8 cellular contexts compared by ENCODE assay signal in genomic region chrX:65034641-65035450, GRCh38. TPM values are rescaled to one million over a fixed set of nuclear protein-coding genes. Genes with fewer than 3 reads are reported as not detected.
DNase-seq lines count a peak whose midpoint lies in the region; ATAC-seq, FAIRE-seq and TF ChIP-seq lines count a peak whose summit lies in the region.

Gene ZC3H12B, plus strand, starts transcription at chrX:65034826.

- no peak for TF ChIP-seq RAD21 in GM12878 (IDR thresholded peaks at IDR 0.05; ENCODE audit: insufficient read depth, low read depth, low read length)

- ATAC-seq in GM21367 (IDR thresholded peaks at IDR 0.05; ENCODE audit: unreplicated experiment) (peak; percentile 94), GM12878 (peak; percentile 22; the same call in 1 of the 3 replicates)

- H3K9ac ChIP-seq in HUES48 (ENCODE audit: low read depth, low read length) (peak within 1 kb of the TSS; percentile 59), GM12878 (ENCODE audit: control insufficient read depth, insufficient read depth, low read length) (peak within 1 kb of the TSS; percentile 34; the same call in 1 of the 2 replicates)

- WGBS in GM12878 (ENCODE audit: insufficient coverage, insufficient replicate concordance, low lambda C conversion rate, missing lambda C conversion rate) = 35% methylated on average over 60 of the region's 69 CpGs

- SMC1A ChIA-PET in GM12878 (lab: Charles Lee; ENCODE audit: uncharacterized antibody, unreplicated experiment) = no interaction called here

- H4K20me1 ChIP-seq in GM12878 (ENCODE audit: control insufficient read depth, insufficient read depth) = no peaks in the 10 kb centered on the region

- TF ChIP-seq CTCF in GM12878 (IDR thresholded peaks at IDR 0.05 in 2 of 3, conservative IDR thresholded peaks at IDR 0.05 in 1 of 3; ENCODE audit: control insufficient read depth in 2 of 3, extremely low read depth in 1 of 3, insufficient read depth in 1 of 3, low read depth in 3 of 3, low read length in 3 of 3) = no peak

- intact Hi-C loops in GM12878 (cut with micrococcal nuclease; ENCODE audit: unreplicated experiment) = no loop called here

- POLR2A ChIA-PET in GM12878 (lab: Charles Lee) = no interaction called here

- in situ Hi-C loops in GM12878 (cut with MboI) = no loop called here

- RAD21 ChIA-PET in GM12878 (lab: Charles Lee; ENCODE audit: unreplicated experiment) = no interaction called here

- CTCF ChIA-PET in GM12878 (lab: Yijun Ruan, JAX) = no interaction called here

- H3K36me3 ChIP-seq in HUES48 (ENCODE audit: control insufficient read depth, insufficient read depth, low read length) = no peaks in the 10 kb centered on the region
- H3K36me3 ChIP-seq in GM12878 (ENCODE audit: control insufficient read depth in 2 of 2, insufficient read depth in 2 of 2, low read length in 1 of 2) = no peaks in the 10 kb centered on the region

- H3K4me1 ChIP-seq in HUES48 (ENCODE audit: control insufficient read depth, insufficient read depth, low read length) = no peaks in the 10 kb centered on the region
- no peaks in the 10 kb centered on the region for H3K4me1 ChIP-seq in GM12878 (ENCODE audit: control insufficient read depth, insufficient read depth, low read length)

- BruUV-seq in GM12878 (replicated peaks; lab: Mats Ljungman, UMichigan) = no TSS peak

- peak within 1 kb of the TSS; percentile 64 for H3K4me2 ChIP-seq in GM12878 (ENCODE audit: control insufficient read depth, insufficient read depth)

- TF ChIP-seq POLR2A in GM12878 (IDR thresholded peaks at IDR 0.05; ENCODE audit: low read depth, low read length) = peak; percentile 16; the same call in 1 of the 2 replicates

- no peak for TF ChIP-seq EP300 in GM12878 (IDR thresholded peaks at IDR 0.05; ENCODE audit: borderline replicate concordance in 1 of 2, control insufficient read depth in 1 of 2, low read depth in 2 of 2, low read length in 2 of 2)

- FAIRE-seq in GM12878 (lab: Jason Lieb, UNC) = no peak

- H2AFZ ChIP-seq in GM12878 (ENCODE audit: control insufficient read depth, low read depth, low read length) = peak within 1 kb of the TSS; percentile 74

- H3K27me3 ChIP-seq in HUES48 (ENCODE audit: control insufficient read depth, insufficient read depth, low read length) (no peaks in the 10 kb centered on the region), GM12878 (replicated peaks in 1 of 2; ENCODE audit: control insufficient read depth in 2 of 2, insufficient read depth in 2 of 2, low read length in 1 of 2) (no peaks in the 10 kb centered on the region)

- H3K9me3 ChIP-seq in HUES48 (ENCODE audit: control insufficient read depth, insufficient read depth, low read length) (peaks cover 34% of the 10 kb centered on the region), GM12878 (replicated peaks; ENCODE audit: control insufficient read depth, insufficient read depth, low read length) (no peaks in the 10 kb centered on the region)

- no peaks in the 10 kb centered on the region for H3K79me2 ChIP-seq in GM12878 (ENCODE audit: control insufficient read depth, insufficient read depth, low read length)

- H3K27ac ChIP-seq in HUES48 (ENCODE audit: low read depth, low read length) (peak within 1 kb of the TSS; percentile 46), GM12878 (ENCODE audit: control insufficient read depth, insufficient read depth) (no peak within 1 kb of the TSS)

- peak; percentile 45 for DNase-seq in COLO829 (ENCODE audit: low spot score)
- DNase-seq in T-helper 9 cell = peak; percentile 66
- no peak for DNase-seq in GM12878 (ENCODE audit: low read depth, low spot score)
- peak; percentile 25 for DNase-seq in skeletal muscle cell (ENCODE audit: low read depth)
- no peak for DNase-seq in NCI-H187 (lab: John Stamatoyannopoulos, UW)

- peak within 1 kb of the TSS; percentile 77 for H3K4me3 ChIP-seq in HUES48 (ENCODE audit: low read depth, low read length)
- peak within 1 kb of the TSS; percentile 38; the same call in 1 of the 2 replicates for H3K4me3 ChIP-seq in GM12878
- H3K4me3 ChIP-seq in iPS-11a (ENCODE audit: low read depth, low read length) = peak within 1 kb of the TSS; percentile 65
- H3K4me3 ChIP-seq in skeletal muscle cell (ENCODE audit: low read depth, low read length) = peak within 1 kb of the TSS; percentile 59

TF ChIP-seq in GM12878, 131 proteins besides CTCF, POLR2A, EP300 and RAD21:
- TF ChIP-seq BMI1 (IDR thresholded peaks at IDR 0.05; ENCODE audit: borderline replicate concordance) (0 out of 2 replicates have a peak, but pooled peaks have one; percentile 48), NRF1 (conservative IDR thresholded peaks at IDR 0.05; ENCODE audit: low read depth, low read length) (0 out of 2 replicates have a peak, but pooled peaks have one; percentile 16), RCOR1 (conservative IDR thresholded peaks at IDR 0.05; ENCODE audit: low read depth, low read length) (no peak), RUNX3 (IDR thresholded peaks at IDR 0.05; ENCODE audit: low read length) (peak; percentile 25; the same call in 1 of the 2 replicates)

RNA-seq across cellular contexts. Expression of gene ZC3H12B, which starts in this region (rescaled TPM):
- 0.04 TPM in 1 of 2 replicates, not detected in the other for total RNA-seq in GM12878 (2013; cell fraction: nucleolus; rRNA removed)
- not detected in 2 replicates for total RNA-seq in GM12878 (2014; rRNA removed)
- not detected in 2 replicates for total RNA-seq in GM12878 (2014; rRNA removed; fragmentation: Illumina TruSeq; extraction: Trizol)
- not detected in 2 replicates for total RNA-seq in GM12878 (2021)
- 0.10 TPM for polyA plus RNA-seq in GM12878 (2011; ENCODE audit: low read depth)
- 0.05 and 0.12 TPM in 2 replicates for polyA plus RNA-seq in GM12878 (2011; rRNA removed)
- polyA plus RNA-seq in GM12878 (2011; cell fraction: cytosol; rRNA removed) = 0.02 and 0.04 TPM in 2 replicates
- polyA plus RNA-seq in GM12878 (2011; cell fraction: nucleus; rRNA removed) = 0.03 and 0.13 TPM in 2 replicates
- 0.16 and 0.18 TPM in 2 replicates for polyA plus RNA-seq in GM12878 (2012)
- not detected in 2 replicates for polyA plus RNA-seq in GM12878 (2014; fragmentation: Illumina TruSeq; extraction: Trizol)
- polyA plus RNA-seq in GM12878 (2014; fragmentation: Nextera tagmentation; extraction: Ambion mirVana) = under 1 TPM; 0.07 to 0.13 TPM
- not detected in 2 replicates for polyA plus RNA-seq in GM12878 (2014; rRNA removed)
- polyA plus RNA-seq in GM12878 (2016; fragmentation: Nextera tagmentation; extraction: Ambion mirVana) = under 1 TPM; 0.20 to 0.23 TPM
- 0.05 and 0.22 TPM in 2 replicates for polyA minus RNA-seq in GM12878 (2011; rRNA and poly(A)+ RNA removed)
- polyA minus RNA-seq in GM12878 (2011; cell fraction: cytosol; rRNA and poly(A)+ RNA removed) = not detected in 2 replicates
- polyA minus RNA-seq in GM12878 (2011; cell fraction: nucleus; rRNA and poly(A)+ RNA removed) = not detected in 2 replicates

Comparison
In these comparisons a context has a peak if more than half of its experiments do, and no peak if none do; other contexts are left out.
1. Peak in ATAC-seq, H3K4me3 ChIP-seq, H3K9ac ChIP-seq and H3K4me2 ChIP-seq in GM12878; RNA of the gene not detected or under 1 TPM.
2. DNase-seq: peak in COLO829 (single experiment), T-helper 9 cell (single experiment) and skeletal muscle cell (single experiment); none in GM12878 (single experiment) and NCI-H187 (0 of 2).
3. Peak in every context shown above with its lines, with median percentiles within 50 percentile points of each other: H3K4me3 ChIP-seq.